ENCODE assay signal across 2 cellular contexts in genomic region chrX:16120431-16120830, GRCh38.
TF ChIP-seq lines count a peak whose summit lies in the region.

No MANE protein-coding gene starts in this region.

TF ChIP-seq in A549, 52 proteins besides CTCF, POLR2A, EP300 and RAD21:
- peak; percentile 71 for TF ChIP-seq MAFK (IDR thresholded peaks at IDR 0.05; ENCODE audit: partially characterized antibody)
- TF ChIP-seq CHD4 (IDR thresholded peaks at IDR 0.05; ENCODE audit: borderline replicate concordance) = no peak
- TF ChIP-seq BHLHE40 (IDR thresholded peaks at IDR 0.05; ENCODE audit: low read depth, low read length) = no peak
- TF ChIP-seq HEYL (CRISPR knock-in tag; IDR thresholded peaks at IDR 0.05) = no peak
- no peak for TF ChIP-seq RFX5 (IDR thresholded peaks at IDR 0.05)
- TF ChIP-seq NFE2L2 (conservative IDR thresholded peaks at IDR 0.05; ENCODE audit: low read length) = peak; percentile 78
- no peak for TF ChIP-seq CHD2 (IDR thresholded peaks at IDR 0.05; ENCODE audit: low read length, partially characterized antibody)

TF ChIP-seq in K562, 482 proteins besides CTCF, POLR2A, EP300 and RAD21:
- TF ChIP-seq CHCHD3 (CRISPR knock-in tag; IDR thresholded peaks at IDR 0.05) (no peak), DMBX1 (CRISPR knock-in tag; IDR thresholded peaks at IDR 0.05; ENCODE audit: borderline replicate concordance) (no peak), NFE2 (IDR thresholded peaks at IDR 0.05; ENCODE audit: low read depth) (peak; percentile 82), RNF2 (IDR thresholded peaks at IDR 0.05) (no peak), TBL1XR1 (IDR thresholded peaks at IDR 0.05; ENCODE audit: low read length in 2 of 2) (no peak), GTF2E2 (tag; IDR thresholded peaks at IDR 0.05) (no peak), FIP1L1 (IDR thresholded peaks at IDR 0.05; ENCODE audit: low read depth, low read length, poor library complexity, severe bottlenecking) (no peak), MAFG (tag; conservative IDR thresholded peaks at IDR 0.05) (peak; percentile 93), NFE2L1 (tag; IDR thresholded peaks at IDR 0.05; ENCODE audit: borderline replicate concordance, low read depth) (peak; percentile 66), DIDO1 (tag; IDR thresholded peaks at IDR 0.05; ENCODE audit: low read depth) (no peak), RHOXF2B (CRISPR knock-in tag; conservative IDR thresholded peaks at IDR 0.05) (no peak), E2F6 (IDR thresholded peaks at IDR 0.05; ENCODE audit: borderline replicate concordance in 1 of 2, extremely low read depth in 1 of 2, insufficient read depth in 1 of 2, insufficient read length in 1 of 2, low read depth in 1 of 2, low read length in 1 of 2, poor library complexity in 1 of 2, severe bottlenecking in 1 of 2) (no peak), SIX5 (IDR thresholded peaks at IDR 0.05; ENCODE audit: borderline replicate concordance in 1 of 2, insufficient read depth in 1 of 2, low read depth in 1 of 2, low read length in 2 of 2) (no peak), ZNF212 (CRISPR knock-in tag; IDR thresholded peaks at IDR 0.05) (no peak), IRF2 (CRISPR knock-in tag; IDR thresholded peaks at IDR 0.05) (no peak), DLX4 (CRISPR knock-in tag; IDR thresholded peaks at IDR 0.05) (no peak), ZBTB7A (IDR thresholded peaks at IDR 0.05; ENCODE audit: borderline replicate concordance, control insufficient read depth, low read depth, low read length) (no peak), ELF2 (CRISPR knock-in tag; IDR thresholded peaks at IDR 0.05) (no peak), MAFF (IDR thresholded peaks at IDR 0.05; ENCODE audit: low read length) (peak; percentile 77; the same call in 1 of the 2 replicates), ZNF124 (CRISPR knock-in tag; IDR thresholded peaks at IDR 0.05) (no peak), C11orf30 (IDR thresholded peaks at IDR 0.05; ENCODE audit: low read depth) (peak; percentile 75), LARP7 (IDR thresholded peaks at IDR 0.05) (no peak), ZNF121 (CRISPR knock-in tag; conservative IDR thresholded peaks at IDR 0.05) (no peak), POLR2AphosphoS2 (IDR thresholded peaks at IDR 0.05; ENCODE audit: low read length) (no peak), ZNF717 (CRISPR knock-in tag; IDR thresholded peaks at IDR 0.05) (no peak), BDP1 (IDR thresholded peaks at IDR 0.05; ENCODE audit: insufficient read depth, insufficient read length) (no peak), DDX20 (tag; IDR thresholded peaks at IDR 0.05; ENCODE audit: low read depth) (no peak), BACH1 (tag; IDR thresholded peaks at IDR 0.05) (peak; percentile 76; the same call in 1 of the 2 replicates), HNRNPLL (IDR thresholded peaks at IDR 0.05; ENCODE audit: low read depth, low read length, poor library complexity, severe bottlenecking) (no peak), TGIF2 (CRISPR knock-in tag; IDR thresholded peaks at IDR 0.05) (no peak), ZNF57 (CRISPR knock-in tag; IDR thresholded peaks at IDR 0.05) (no peak), HIVEP1 (CRISPR knock-in tag; IDR thresholded peaks at IDR 0.05) (no peak), ZNF274 (IDR thresholded peaks at IDR 0.05; ENCODE audit: borderline replicate concordance, low read depth, low read length) (no peak), MECOM (CRISPR knock-in tag; IDR thresholded peaks at IDR 0.05) (no peak), GMEB1 (CRISPR knock-in tag; IDR thresholded peaks at IDR 0.05) (no peak), ZNF316 (IDR thresholded peaks at IDR 0.05) (peak; percentile 83), GATA2 (CRISPR knock-in tag; IDR thresholded peaks at IDR 0.05) (no peak), ZFP30 (CRISPR knock-in tag; IDR thresholded peaks at IDR 0.05; ENCODE audit: borderline replicate concordance) (no peak), SNRNP70 (optimal IDR thresholded peaks at IDR 0.05; ENCODE audit: low read depth, low read length) (no peak), ZBTB33 (CRISPR knock-in tag; IDR thresholded peaks at IDR 0.05) (no peak), MCM7 (IDR thresholded peaks at IDR 0.05) (no peak), KAT7 (CRISPR knock-in tag; IDR thresholded peaks at IDR 0.05; ENCODE audit: borderline replicate concordance) (no peak), HDAC6 (IDR thresholded peaks at IDR 0.05; ENCODE audit: low read depth, low read length) (no peak), MAFK (IDR thresholded peaks at IDR 0.05; ENCODE audit: low read length) (peak; percentile 63; the same call in 1 of the 2 replicates), ILF3 (IDR thresholded peaks at IDR 0.05; ENCODE audit: borderline replicate concordance) (no peak), ZNF133 (CRISPR knock-in tag; IDR thresholded peaks at IDR 0.05) (no peak), KLF13 (tag; IDR thresholded peaks at IDR 0.05; ENCODE audit: borderline replicate concordance, low read depth) (no peak), GATAD2A (IDR thresholded peaks at IDR 0.05) (no peak), NBN (IDR thresholded peaks at IDR 0.05; ENCODE audit: low read depth) (no peak), CXXC5 (CRISPR knock-in tag; IDR thresholded peaks at IDR 0.05) (no peak)
- TF ChIP-seq, protein P1, sequence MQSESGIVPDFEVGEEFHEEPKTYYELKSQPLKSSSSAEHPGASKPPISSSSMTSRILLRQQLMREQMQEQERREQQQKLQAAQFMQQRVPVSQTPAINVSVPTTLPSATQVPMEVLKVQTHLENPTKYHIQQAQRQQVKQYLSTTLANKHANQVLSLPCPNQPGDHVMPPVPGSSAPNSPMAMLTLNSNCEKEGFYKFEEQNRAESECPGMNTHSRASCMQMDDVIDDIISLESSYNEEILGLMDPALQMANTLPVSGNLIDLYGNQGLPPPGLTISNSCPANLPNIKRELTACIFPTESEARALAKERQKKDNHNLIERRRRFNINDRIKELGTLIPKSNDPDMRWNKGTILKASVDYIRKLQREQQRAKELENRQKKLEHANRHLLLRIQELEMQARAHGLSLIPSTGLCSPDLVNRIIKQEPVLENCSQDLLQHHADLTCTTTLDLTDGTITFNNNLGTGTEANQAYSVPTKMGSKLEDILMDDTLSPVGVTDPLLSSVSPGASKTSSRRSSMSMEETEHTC (IDR thresholded peaks at IDR 0.05) = no peak
- TF ChIP-seq, protein P2, sequence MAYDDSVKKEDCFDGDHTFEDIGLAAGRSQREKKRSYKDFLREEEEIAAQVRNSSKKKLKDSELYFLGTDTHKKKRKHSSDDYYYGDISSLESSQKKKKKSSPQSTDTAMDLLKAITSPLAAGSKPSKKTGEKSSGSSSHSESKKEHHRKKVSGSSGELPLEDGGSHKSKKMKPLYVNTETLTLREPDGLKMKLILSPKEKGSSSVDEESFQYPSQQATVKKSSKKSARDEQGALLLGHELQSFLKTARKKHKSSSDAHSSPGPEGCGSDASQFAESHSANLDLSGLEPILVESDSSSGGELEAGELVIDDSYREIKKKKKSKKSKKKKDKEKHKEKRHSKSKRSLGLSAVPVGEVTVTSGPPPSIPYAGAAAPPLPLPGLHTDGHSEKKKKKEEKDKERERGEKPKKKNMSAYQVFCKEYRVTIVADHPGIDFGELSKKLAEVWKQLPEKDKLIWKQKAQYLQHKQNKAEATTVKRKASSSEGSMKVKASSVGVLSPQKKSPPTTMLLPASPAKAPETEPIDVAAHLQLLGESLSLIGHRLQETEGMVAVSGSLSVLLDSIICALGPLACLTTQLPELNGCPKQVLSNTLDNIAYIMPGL (CRISPR knock-in tag; IDR thresholded peaks at IDR 0.05) = no peak
- TF ChIP-seq, protein P3, sequence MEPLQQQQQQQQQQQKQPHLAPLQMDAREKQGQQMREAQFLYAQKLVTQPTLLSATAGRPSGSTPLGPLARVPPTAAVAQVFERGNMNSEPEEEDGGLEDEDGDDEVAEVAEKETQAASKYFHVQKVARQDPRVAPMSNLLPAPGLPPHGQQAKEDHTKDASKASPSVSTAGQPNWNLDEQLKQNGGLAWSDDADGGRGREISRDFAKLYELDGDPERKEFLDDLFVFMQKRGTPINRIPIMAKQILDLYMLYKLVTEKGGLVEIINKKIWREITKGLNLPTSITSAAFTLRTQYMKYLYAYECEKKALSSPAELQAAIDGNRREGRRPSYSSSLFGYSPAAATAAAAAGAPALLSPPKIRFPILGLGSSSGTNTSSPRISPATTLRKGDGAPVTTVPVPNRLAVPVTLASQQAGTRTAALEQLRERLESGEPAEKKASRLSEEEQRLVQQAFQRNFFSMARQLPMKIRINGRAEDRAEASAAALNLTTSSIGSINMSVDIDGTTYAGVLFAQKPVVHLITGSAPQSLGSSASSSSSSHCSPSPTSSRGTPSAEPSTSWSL (CRISPR knock-in tag; IDR thresholded peaks at IDR 0.05; ENCODE audit: borderline replicate concordance) = no peak
- TF ChIP-seq, protein P4, sequence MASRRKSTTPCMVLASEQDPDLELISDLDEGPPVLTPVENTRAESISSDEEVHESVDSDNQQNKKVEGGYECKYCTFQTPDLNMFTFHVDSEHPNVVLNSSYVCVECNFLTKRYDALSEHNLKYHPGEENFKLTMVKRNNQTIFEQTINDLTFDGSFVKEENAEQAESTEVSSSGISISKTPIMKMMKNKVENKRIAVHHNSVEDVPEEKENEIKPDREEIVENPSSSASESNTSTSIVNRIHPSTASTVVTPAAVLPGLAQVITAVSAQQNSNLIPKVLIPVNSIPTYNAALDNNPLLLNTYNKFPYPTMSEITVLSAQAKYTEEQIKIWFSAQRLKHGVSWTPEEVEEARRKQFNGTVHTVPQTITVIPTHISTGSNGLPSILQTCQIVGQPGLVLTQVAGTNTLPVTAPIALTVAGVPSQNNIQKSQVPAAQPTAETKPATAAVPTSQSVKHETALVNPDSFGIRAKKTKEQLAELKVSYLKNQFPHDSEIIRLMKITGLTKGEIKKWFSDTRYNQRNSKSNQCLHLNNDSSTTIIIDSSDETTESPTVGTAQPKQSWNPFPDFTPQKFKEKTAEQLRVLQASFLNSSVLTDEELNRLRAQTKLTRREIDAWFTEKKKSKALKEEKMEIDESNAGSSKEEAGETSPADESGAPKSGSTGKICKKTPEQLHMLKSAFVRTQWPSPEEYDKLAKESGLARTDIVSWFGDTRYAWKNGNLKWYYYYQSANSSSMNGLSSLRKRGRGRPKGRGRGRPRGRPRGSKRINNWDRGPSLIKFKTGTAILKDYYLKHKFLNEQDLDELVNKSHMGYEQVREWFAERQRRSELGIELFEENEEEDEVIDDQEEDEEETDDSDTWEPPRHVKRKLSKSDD (conservative IDR thresholded peaks at IDR 0.05; ENCODE audit: low read length) = no peak
- TF ChIP-seq, protein P5, sequence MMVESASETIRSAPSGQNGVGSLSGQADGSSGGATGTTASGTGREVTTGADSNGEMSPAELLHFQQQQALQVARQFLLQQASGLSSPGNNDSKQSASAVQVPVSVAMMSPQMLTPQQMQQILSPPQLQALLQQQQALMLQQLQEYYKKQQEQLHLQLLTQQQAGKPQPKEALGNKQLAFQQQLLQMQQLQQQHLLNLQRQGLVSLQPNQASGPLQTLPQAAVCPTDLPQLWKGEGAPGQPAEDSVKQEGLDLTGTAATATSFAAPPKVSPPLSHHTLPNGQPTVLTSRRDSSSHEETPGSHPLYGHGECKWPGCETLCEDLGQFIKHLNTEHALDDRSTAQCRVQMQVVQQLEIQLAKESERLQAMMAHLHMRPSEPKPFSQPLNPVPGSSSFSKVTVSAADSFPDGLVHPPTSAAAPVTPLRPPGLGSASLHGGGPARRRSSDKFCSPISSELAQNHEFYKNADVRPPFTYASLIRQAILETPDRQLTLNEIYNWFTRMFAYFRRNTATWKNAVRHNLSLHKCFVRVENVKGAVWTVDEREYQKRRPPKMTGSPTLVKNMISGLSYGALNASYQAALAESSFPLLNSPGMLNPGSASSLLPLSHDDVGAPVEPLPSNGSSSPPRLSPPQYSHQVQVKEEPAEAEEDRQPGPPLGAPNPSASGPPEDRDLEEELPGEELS (CRISPR knock-in tag; IDR thresholded peaks at IDR 0.05; ENCODE audit: borderline replicate concordance) = no peak
